15 cellular contexts compared by ENCODE assay signal in the genomic region with DNA sequence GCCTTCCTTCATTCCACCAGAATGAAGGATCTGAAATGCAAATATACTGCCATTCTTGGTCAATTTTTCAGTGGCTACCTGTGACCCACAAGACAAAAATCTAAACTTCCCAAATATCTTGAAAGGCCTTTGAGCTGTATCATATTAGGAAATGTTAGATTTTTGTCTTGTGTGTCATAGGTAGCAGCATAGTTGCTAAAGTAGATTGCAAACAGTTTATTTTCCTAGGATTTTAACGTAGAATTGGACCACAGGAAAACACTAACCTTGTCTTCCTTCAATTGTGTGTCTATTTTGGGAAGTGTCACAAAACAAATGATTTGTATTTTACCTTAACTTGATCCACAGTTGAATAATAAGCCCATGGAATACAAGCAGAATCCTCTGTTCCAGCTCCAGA. TPM values are rescaled to one million over a fixed set of nuclear protein-coding genes. Genes with fewer than 3 reads are reported as not detected.
A peak's percentile ranks its signal among the peaks of the same experiment; 100 is the strongest.
DNase-seq lines count a peak whose midpoint lies in the region; ATAC-seq and TF ChIP-seq lines count a peak whose summit lies in the region.
"Had no signal": no experiment of that assay in that cellular context is flagged by ENCODE, and none has a peak within 500 bp of the region (broad histone marks: within the 10 kb centered on the region; RNA-seq: fewer than 3 reads in every experiment).

No MANE protein-coding gene starts in this region.

- H3K27ac ChIP-seq in H9 (ENCODE audit: insufficient read length, low read depth, low read length), result no peak overlapping the region
- peak overlapping the region; percentile 69 for H3K27ac ChIP-seq in subcutaneous abdominal adipose tissue (ENCODE audit: low read depth, low read length)
- H3K27ac ChIP-seq: KMS-11 had no signal

- H3T11ph ChIP-seq in H9 (ENCODE audit: low read length), result no peak overlapping the region

- H4K8ac ChIP-seq in H9 (replicated peaks; ENCODE audit: insufficient read length, low read depth, low read length), result no peak overlapping the region

- no peak overlapping the region for H3K4me3 Mint-ChIP-seq in H9
- H3K4me3 Mint-ChIP-seq: activated CD4-positive, alpha-beta T cell treated with anti-CD3 and anti-CD28 coated beads, Interleukin-2, amount 10 ng/mL, durations not matched to agents 24 days and 14 days; nephron had no signal

- no peak overlapping the region for H2BK12ac ChIP-seq in H9 (ENCODE audit: insufficient read length, low read depth, low read length)

- H3K23me2 ChIP-seq in H9 (ENCODE audit: insufficient read length, low read depth, low read length, poor library complexity, severe bottlenecking), result no peaks in the 10 kb centered on the region

- H2AK5ac ChIP-seq in H9 (ENCODE audit: insufficient read length, low read length), result no peak overlapping the region

- H3K36me3 Mint-ChIP-seq in H9 (ENCODE audit: insufficient read depth in 1 of 3, low read depth in 3 of 3), result peaks cover 27 to 38% (median 30%) of the 10 kb centered on the region in 3 experiments

- no peak overlapping the region for H2BK120ac ChIP-seq in H9 (ENCODE audit: low read depth, low read length, poor library complexity, severe bottlenecking)

- H2BK15ac ChIP-seq in H9 (ENCODE audit: low read depth, low read length), result no peak overlapping the region

- peaks cover 8% of the 10 kb centered on the region for H3K9me3 ChIP-seq in H9 (ENCODE audit: control insufficient read depth, low read depth, low read length)
- peaks cover 0 to 6% (median 0%) of the 10 kb centered on the region in 5 donors for H3K9me3 ChIP-seq in subcutaneous abdominal adipose tissue (ENCODE audit: control insufficient read depth in 5 of 5, low read length in 5 of 5)

- H3K4ac ChIP-seq in H9 (ENCODE audit: low read depth, low read length), result no peak overlapping the region

- H3K27me3 Mint-ChIP-seq in H9 (ENCODE audit: low read depth), result no peaks in the 10 kb centered on the region
- H3K27me3 Mint-ChIP-seq: activated CD4-positive, alpha-beta T cell treated with anti-CD3 and anti-CD28 coated beads, Interleukin-2, amount 10 ng/mL, durations not matched to agents 24 days and 14 days had no signal

- no peak overlapping the region for H3K18ac ChIP-seq in H9 (ENCODE audit: insufficient read length, low read depth, low read length)

- no peak for TF ChIP-seq CTCF in H9 (conservative IDR thresholded peaks at IDR 0.05)

- no peak overlapping the region for H2BK5ac ChIP-seq in H9 (ENCODE audit: insufficient read length, low read length)

- no peak overlapping the region for H4K5ac ChIP-seq in H9 (ENCODE audit: insufficient read length, low read depth, low read length)

- no peak overlapping the region for H3K4me3 ChIP-seq in subcutaneous abdominal adipose tissue (ENCODE audit: low read depth in 1 of 5, low read length in 5 of 5)

- peak overlapping the region; percentile 7 to 68 (median 61); a peak in 2 of 7 replicates for H3K27ac Mint-ChIP-seq in H9
- H3K27ac Mint-ChIP-seq: activated CD4-positive, alpha-beta T cell treated with anti-CD3 and anti-CD28 coated beads, Interleukin-2, amount 10 ng/mL, durations not matched to agents 24 days and 14 days; nephron had no signal

- H3K9ac ChIP-seq in H9 (ENCODE audit: extremely low read depth, insufficient read length, low read length), result no peak overlapping the region
- no peak overlapping the region for H3K9ac ChIP-seq in subcutaneous abdominal adipose tissue (ENCODE audit: low read length in 5 of 5)
- H3K9ac ChIP-seq: KMS-11 had no signal

- H4K91ac ChIP-seq in H9 (ENCODE audit: insufficient read length, low read depth, low read length), result no peak overlapping the region

- no peak overlapping the region for H3K56ac ChIP-seq in H9 (ENCODE audit: insufficient read length, low read depth, low read length)

- no peaks in the 10 kb centered on the region for H3K27me3 ChIP-seq in H9 (ENCODE audit: insufficient read depth, low read length)
- H3K27me3 ChIP-seq in subcutaneous abdominal adipose tissue (ENCODE audit: control insufficient read depth in 5 of 5, insufficient read depth in 4 of 5, low read length in 5 of 5), result no peaks in the 10 kb centered on the region

- H3K9me3 Mint-ChIP-seq in H9, result peaks cover 3 to 5% of the 10 kb centered on the region in 2 experiments; a peak in 4 of 5 replicates
- H3K9me3 Mint-ChIP-seq: activated CD4-positive, alpha-beta T cell treated with anti-CD3 and anti-CD28 coated beads, Interleukin-2, amount 10 ng/mL, durations not matched to agents 24 days and 14 days had no signal

- H3K23ac ChIP-seq in H9 (ENCODE audit: insufficient read length, low read depth, low read length), result no peak overlapping the region

- no peak overlapping the region for H2BK20ac ChIP-seq in H9 (ENCODE audit: low read depth, low read length, poor library complexity, severe bottlenecking)

- no CpG with 5 or more reads among the region's 1 CpG for WGBS in H9 (ENCODE audit: extremely low coverage, insufficient read length, low lambda C conversion rate)

- no peak for ATAC-seq in GM18861 (IDR thresholded peaks at IDR 0.05; ENCODE audit: unreplicated experiment)

- H2AFZ ChIP-seq in H9 (ENCODE audit: low read length), result no peak overlapping the region

- DNase-seq in H9, result no peak
- DNase-seq in astrocyte of the hippocampus (ENCODE audit: low read depth, low spot score), result peak; percentile 38
- DNase-seq in iris pigment epithelial cell (ENCODE audit: low read depth), result peak; percentile 61
- no peak for DNase-seq in NCI-H748 (lab: John Stamatoyannopoulos, UW; ENCODE audit: unreplicated experiment)
- DNase-seq in stimulated activated CD8-positive, alpha-beta memory T cell treated with anti-CD3 and anti-CD28 coated beads, Interleukin-4, amount 100 ng/mL, for 48 hours, result no peak
- no peak for DNase-seq in GDM1 (lab: John Stamatoyannopoulos, UW)
- DNase-seq: activated CD4-positive, alpha-beta T cell treated with anti-CD3 and anti-CD28 coated beads, Interleukin-2, amount 10 ng/mL, durations not matched to agents 24 days and 14 days; activated naive CD4-positive, alpha-beta T cell treated with Interleukin-2 at 50 U/mL for 16 hours; cortex of kidney; DMS79; stimulated activated naive CD4-positive, alpha-beta T cell had no signal

- peaks cover 0 to 18% (median 6%) of the 10 kb centered on the region in 5 donors for H3K36me3 ChIP-seq in subcutaneous abdominal adipose tissue (ENCODE audit: control insufficient read depth in 5 of 5, insufficient read depth in 5 of 5, low read length in 5 of 5)

- no peaks in the 10 kb centered on the region for H3K79me2 ChIP-seq in H9 (ENCODE audit: insufficient read depth, low read length)

- no peak overlapping the region for H3K14ac ChIP-seq in H9 (ENCODE audit: insufficient read depth, low read length)

- peaks cover 2 to 11% of the 10 kb centered on the region in 2 experiments; a peak in 3 of 4 replicates for H3K4me1 Mint-ChIP-seq in H9

- H3K79me1 ChIP-seq in H9 (ENCODE audit: insufficient read depth, low read depth, low read length, poor library complexity, severe bottlenecking), result no peaks in the 10 kb centered on the region

- no peaks in the 10 kb centered on the region for H3K4me1 ChIP-seq in H9 (ENCODE audit: insufficient read depth, low read length)
- H3K4me1 ChIP-seq in subcutaneous abdominal adipose tissue (ENCODE audit: control insufficient read depth in 5 of 5, insufficient read depth in 5 of 5, low read length in 5 of 5), result peaks cover 4 to 22% (median 18%) of the 10 kb centered on the region in 5 donors

- no peak overlapping the region for H3K4me2 ChIP-seq in H9 (ENCODE audit: insufficient read depth, insufficient read length, low read length)
- H3K4me2 ChIP-seq: KMS-11 had no signal

- no peaks in the 10 kb centered on the region for H4K20me1 ChIP-seq in H9 (ENCODE audit: control insufficient read depth, insufficient read depth, insufficient read length)

RNA-seq across cellular contexts. Expression of a gene that starts 42.4 kb away (rescaled TPM):
- total RNA-seq in H9 (2021), result 0.66 and 1.1 TPM in 2 replicates
- total RNA-seq: activated CD4-positive, alpha-beta T cell treated with anti-CD3 and anti-CD28 coated beads, Interleukin-2, amount 10 ng/mL, durations not matched to agents 24 days and 14 days had no signal

RNA-seq across cellular contexts. Expression of a gene that starts 49.8 kb away (rescaled TPM):
- 45.6 and 46.5 TPM in 2 replicates for total RNA-seq in H9 (2021)

Comparison
In these comparisons a context has a peak if more than half of its experiments do, and no peak if none do; other contexts are left out.
1. DNase-seq: peak in astrocyte of the hippocampus (single experiment) and iris pigment epithelial cell (single experiment); none in H9 (single experiment), NCI-H748 (single experiment), stimulated activated CD8-positive, alpha-beta memory T cell treated with anti-CD3 and anti-CD28 coated beads, Interleukin-4, amount 100 ng/mL, for 48 hours (single experiment) and GDM1 (single experiment).